2 cellular contexts compared by ENCODE assay signal in genomic region chr11:1042626-1043562, GRCh38.
TF ChIP-seq lines count a peak whose summit lies in the region.

No MANE protein-coding gene starts in this region.

TF ChIP-seq in SK-N-SH, 30 proteins besides CTCF, POLR2A, EP300 and RAD21 (continued from another document):
- TF ChIP-seq FOXJ3 (CRISPR knock-in tag; IDR thresholded peaks at IDR 0.05) (no peak), YY1 (IDR thresholded peaks at IDR 0.05; ENCODE audit: low read depth) (no peak), ELF1 (IDR thresholded peaks at IDR 0.05) (no peak), TEAD4 (IDR thresholded peaks at IDR 0.05; ENCODE audit: borderline replicate concordance, insufficient read depth) (no peak), NRF1 (IDR thresholded peaks at IDR 0.05; ENCODE audit: low read depth, low read length) (no peak), MXI1 (IDR thresholded peaks at IDR 0.05; ENCODE audit: low read depth, low read length) (no peak), TCF12 (IDR thresholded peaks at IDR 0.05) (no peak), EZH2phosphoT487 (IDR thresholded peaks at IDR 0.05; ENCODE audit: borderline replicate concordance, low read depth) (no peak), RXRA (IDR thresholded peaks at IDR 0.05; ENCODE audit: borderline replicate concordance, low read depth) (no peak)
- TF ChIP-seq, protein P1, sequence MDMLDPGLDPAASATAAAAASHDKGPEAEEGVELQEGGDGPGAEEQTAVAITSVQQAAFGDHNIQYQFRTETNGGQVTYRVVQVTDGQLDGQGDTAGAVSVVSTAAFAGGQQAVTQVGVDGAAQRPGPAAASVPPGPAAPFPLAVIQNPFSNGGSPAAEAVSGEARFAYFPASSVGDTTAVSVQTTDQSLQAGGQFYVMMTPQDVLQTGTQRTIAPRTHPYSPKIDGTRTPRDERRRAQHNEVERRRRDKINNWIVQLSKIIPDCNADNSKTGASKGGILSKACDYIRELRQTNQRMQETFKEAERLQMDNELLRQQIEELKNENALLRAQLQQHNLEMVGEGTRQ (IDR thresholded peaks at IDR 0.05; ENCODE audit: borderline replicate concordance, low read depth, low read length): no peak
TF ChIP-seq in SK-N-SH: peak in this region for 0.

TF ChIP-seq in SK-N-SH treated with all-trans-retinoic acid at 6 μM for 48 hours, 23 proteins besides CTCF, POLR2A, EP300 and RAD21 (continued from another document):
- TF ChIP-seq PATZ1 (CRISPR knock-in tag; IDR thresholded peaks at IDR 0.05; ENCODE audit: borderline replicate concordance) (no peak), RARB (CRISPR knock-in tag; IDR thresholded peaks at IDR 0.05) (no peak), ZNF8 (CRISPR knock-in tag; IDR thresholded peaks at IDR 0.05) (no peak), TSHZ2 (CRISPR knock-in tag; IDR thresholded peaks at IDR 0.05) (no peak), TCF4 (CRISPR knock-in tag; IDR thresholded peaks at IDR 0.05; ENCODE audit: borderline replicate concordance) (no peak), OSR1 (CRISPR knock-in tag; IDR thresholded peaks at IDR 0.05) (no peak), ZNF70 (CRISPR knock-in tag; IDR thresholded peaks at IDR 0.05) (no peak), SNAI2 (CRISPR knock-in tag; IDR thresholded peaks at IDR 0.05) (no peak), ZFP3 (CRISPR knock-in tag; IDR thresholded peaks at IDR 0.05) (no peak), PPARA (CRISPR knock-in tag; IDR thresholded peaks at IDR 0.05; ENCODE audit: borderline replicate concordance) (no peak), BACH2 (CRISPR knock-in tag; IDR thresholded peaks at IDR 0.05; ENCODE audit: borderline replicate concordance) (no peak), ARNTL (CRISPR knock-in tag; IDR thresholded peaks at IDR 0.05; ENCODE audit: borderline replicate concordance, low read depth) (no peak), ZNF565 (CRISPR knock-in tag; conservative IDR thresholded peaks at IDR 0.05; ENCODE audit: low read depth) (no peak), ISL1 (CRISPR knock-in tag; IDR thresholded peaks at IDR 0.05) (no peak)
- TF ChIP-seq, protein P2, sequence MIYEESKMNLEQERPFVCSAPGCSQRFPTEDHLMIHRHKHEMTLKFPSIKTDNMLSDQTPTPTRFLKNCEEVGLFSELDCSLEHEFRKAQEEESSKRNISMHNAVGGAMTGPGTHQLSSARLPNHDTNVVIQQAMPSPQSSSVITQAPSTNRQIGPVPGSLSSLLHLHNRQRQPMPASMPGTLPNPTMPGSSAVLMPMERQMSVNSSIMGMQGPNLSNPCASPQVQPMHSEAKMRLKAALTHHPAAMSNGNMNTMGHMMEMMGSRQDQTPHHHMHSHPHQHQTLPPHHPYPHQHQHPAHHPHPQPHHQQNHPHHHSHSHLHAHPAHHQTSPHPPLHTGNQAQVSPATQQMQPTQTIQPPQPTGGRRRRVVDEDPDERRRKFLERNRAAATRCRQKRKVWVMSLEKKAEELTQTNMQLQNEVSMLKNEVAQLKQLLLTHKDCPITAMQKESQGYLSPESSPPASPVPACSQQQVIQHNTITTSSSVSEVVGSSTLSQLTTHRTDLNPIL (CRISPR knock-in tag; IDR thresholded peaks at IDR 0.05; ENCODE audit: low read depth): no peak
TF ChIP-seq in SK-N-SH treated with all-trans-retinoic acid at 6 μM for 48 hours: peak in this region for 0.
